In the genomic region with DNA sequence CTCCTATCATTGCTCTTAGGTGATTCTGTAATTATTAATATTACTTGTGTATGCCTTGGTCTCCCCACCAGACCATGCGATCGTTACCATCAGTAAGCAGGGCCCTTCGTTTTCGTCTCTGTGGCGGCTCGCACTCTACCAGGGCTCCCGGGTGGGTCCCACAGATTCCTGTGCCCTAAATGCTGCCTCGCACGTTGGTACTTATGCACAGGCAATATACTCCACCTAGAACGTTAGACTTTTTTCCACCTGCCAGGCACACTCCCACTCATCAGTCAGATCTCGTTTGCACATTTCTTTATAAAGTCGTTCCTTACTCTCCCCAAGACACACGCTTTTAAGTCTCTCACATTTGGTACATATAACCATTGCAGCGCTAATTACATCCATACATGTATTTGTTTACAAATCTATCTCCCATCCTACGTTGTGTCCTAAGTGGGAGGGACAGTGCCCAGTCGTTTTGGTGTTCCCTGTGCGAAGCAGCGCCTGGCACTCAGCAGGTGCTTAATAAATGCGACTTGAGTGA, we compare ENCODE assay signal across 8 cellular contexts. TPM values are rescaled to one million over a fixed set of nuclear protein-coding genes. Genes with fewer than 3 reads are reported as not detected.
DNase-seq lines count a peak whose midpoint lies in the region; ATAC-seq and TF ChIP-seq lines count a peak whose summit lies in the region.

No MANE protein-coding gene starts in this region.

- H3K4me3 ChIP-seq in adipocyte (ENCODE audit: low read length): peak overlapping the region; percentile 100
- H3K4me3 ChIP-seq in liver (ENCODE audit: low read depth in 1 of 3, low read length in 3 of 3): peak overlapping the region; percentile 66 to 99 (median 69)
- peak overlapping the region; percentile 86 for H3K4me3 ChIP-seq in thymus (ENCODE audit: low read length)

- peaks cover 38% of the 10 kb centered on the region for H3K4me1 Mint-ChIP-seq in activated T-cell treated with anti-CD3 and anti-CD28 coated beads, Interleukin-2, amount 50 U/mL, for 4 hours (ENCODE audit: low read depth)

- no peak for ATAC-seq in activated T-cell treated with anti-CD3 and anti-CD28 coated beads, Interleukin-2, amount 50 U/mL, for 4 hours

- H3K27ac ChIP-seq in liver (ENCODE audit: low read depth in 1 of 2, low read length in 2 of 2) (peak overlapping the region in 1 of 2 donors; percentile 57), thymus (ENCODE audit: low read depth) (no peak overlapping the region)

- TF ChIP-seq CTCF in liver (IDR thresholded peaks at IDR 0.05; ENCODE audit: low read depth, low read length, missing input control): no peak

- H3K4me1 ChIP-seq in adipocyte (ENCODE audit: control insufficient read depth, insufficient read depth, low read length) (peaks cover 29% of the 10 kb centered on the region), liver (ENCODE audit: control insufficient read depth in 4 of 4, insufficient read depth in 4 of 4, low read length in 3 of 4) (peaks cover 5 to 16% (median 7%) of the 10 kb centered on the region in 4 donors), thymus (ENCODE audit: control insufficient read depth, insufficient read depth, low read length) (peaks cover 13% of the 10 kb centered on the region)

- no peaks in the 10 kb centered on the region for H3K27me3 Mint-ChIP-seq in activated T-cell treated with anti-CD3 and anti-CD28 coated beads, Interleukin-2, amount 50 U/mL, for 4 hours (ENCODE audit: low read depth)

- peak overlapping the region; percentile 97 for H3K4me3 Mint-ChIP-seq in activated T-cell treated with anti-CD3 and anti-CD28 coated beads, Interleukin-2, amount 50 U/mL, for 4 hours

- no peaks in the 10 kb centered on the region for H3K36me3 ChIP-seq in adipocyte (ENCODE audit: control insufficient read depth, insufficient read depth, low read length, severe bottlenecking)
- no peaks in the 10 kb centered on the region for H3K36me3 ChIP-seq in liver (ENCODE audit: control insufficient read depth in 4 of 4, insufficient read depth in 3 of 4, low read depth in 1 of 4, low read length in 3 of 4)
- H3K36me3 ChIP-seq in thymus (ENCODE audit: control insufficient read depth, insufficient read depth): peaks cover 4% of the 10 kb centered on the region

- H3K36me3 Mint-ChIP-seq in activated T-cell treated with anti-CD3 and anti-CD28 coated beads, Interleukin-2, amount 50 U/mL, for 4 hours (ENCODE audit: insufficient read depth): peaks cover 8% of the 10 kb centered on the region

- DNase-seq in activated T-cell treated with anti-CD3 and anti-CD28 coated beads, Interleukin-2, amount 50 U/mL, for 4 hours: no peak
- DNase-seq in activated T-cell treated with anti-CD3 and anti-CD28 coated beads, Interleukin-2, amount 50 U/mL, for 1 hour: no peak
- DNase-seq in adipocyte (ENCODE audit: low read depth) (no peak), NOMO-1 treated with dmso at 0.1 percent for 144 hours (lab: John Stamatoyannopoulos, UW; ENCODE audit: unreplicated experiment) (no peak), NCI-H526 (lab: John Stamatoyannopoulos, UW) (no peak), glomerular visceral epithelial cell (ENCODE audit: extremely low spot score) (no peak)

- WGBS in liver: 36% methylated on average over 19 of the region's 19 CpGs
- WGBS in thymus: 41% methylated on average over 19 of the region's 19 CpGs

- no peaks in the 10 kb centered on the region for H3K9me3 ChIP-seq in adipocyte (ENCODE audit: control insufficient read depth, low read length)
- no peaks in the 10 kb centered on the region for H3K9me3 ChIP-seq in liver (ENCODE audit: control insufficient read depth in 4 of 4, low read length in 3 of 4)
- no peaks in the 10 kb centered on the region for H3K9me3 ChIP-seq in thymus (ENCODE audit: control insufficient read depth)

- peak overlapping the region; percentile 96 for H3K9ac ChIP-seq in adipocyte (ENCODE audit: low read length)
- peak overlapping the region in 1 of 2 donors; percentile 5 for H3K9ac ChIP-seq in liver (ENCODE audit: low read depth in 1 of 2, low read length in 2 of 2)

- no peak for TF ChIP-seq RAD21 in liver (IDR thresholded peaks at IDR 0.05)

- H3K9me3 Mint-ChIP-seq in activated T-cell treated with anti-CD3 and anti-CD28 coated beads, Interleukin-2, amount 50 U/mL, for 4 hours: no peaks in the 10 kb centered on the region

- H3K27me3 ChIP-seq in adipocyte (replicated peaks; ENCODE audit: control insufficient read depth, insufficient read depth, low read length) (no peaks in the 10 kb centered on the region), liver (ENCODE audit: control insufficient read depth in 4 of 4, insufficient read depth in 4 of 4, low read length in 3 of 4) (no peaks in the 10 kb centered on the region), thymus (ENCODE audit: control insufficient read depth, insufficient read depth) (no peaks in the 10 kb centered on the region)

TF ChIP-seq in liver, 16 proteins besides CTCF, POLR2A, EP300 and RAD21:
- TF ChIP-seq SP1 (IDR thresholded peaks at IDR 0.05): no peak
- TF ChIP-seq, protein P1, sequence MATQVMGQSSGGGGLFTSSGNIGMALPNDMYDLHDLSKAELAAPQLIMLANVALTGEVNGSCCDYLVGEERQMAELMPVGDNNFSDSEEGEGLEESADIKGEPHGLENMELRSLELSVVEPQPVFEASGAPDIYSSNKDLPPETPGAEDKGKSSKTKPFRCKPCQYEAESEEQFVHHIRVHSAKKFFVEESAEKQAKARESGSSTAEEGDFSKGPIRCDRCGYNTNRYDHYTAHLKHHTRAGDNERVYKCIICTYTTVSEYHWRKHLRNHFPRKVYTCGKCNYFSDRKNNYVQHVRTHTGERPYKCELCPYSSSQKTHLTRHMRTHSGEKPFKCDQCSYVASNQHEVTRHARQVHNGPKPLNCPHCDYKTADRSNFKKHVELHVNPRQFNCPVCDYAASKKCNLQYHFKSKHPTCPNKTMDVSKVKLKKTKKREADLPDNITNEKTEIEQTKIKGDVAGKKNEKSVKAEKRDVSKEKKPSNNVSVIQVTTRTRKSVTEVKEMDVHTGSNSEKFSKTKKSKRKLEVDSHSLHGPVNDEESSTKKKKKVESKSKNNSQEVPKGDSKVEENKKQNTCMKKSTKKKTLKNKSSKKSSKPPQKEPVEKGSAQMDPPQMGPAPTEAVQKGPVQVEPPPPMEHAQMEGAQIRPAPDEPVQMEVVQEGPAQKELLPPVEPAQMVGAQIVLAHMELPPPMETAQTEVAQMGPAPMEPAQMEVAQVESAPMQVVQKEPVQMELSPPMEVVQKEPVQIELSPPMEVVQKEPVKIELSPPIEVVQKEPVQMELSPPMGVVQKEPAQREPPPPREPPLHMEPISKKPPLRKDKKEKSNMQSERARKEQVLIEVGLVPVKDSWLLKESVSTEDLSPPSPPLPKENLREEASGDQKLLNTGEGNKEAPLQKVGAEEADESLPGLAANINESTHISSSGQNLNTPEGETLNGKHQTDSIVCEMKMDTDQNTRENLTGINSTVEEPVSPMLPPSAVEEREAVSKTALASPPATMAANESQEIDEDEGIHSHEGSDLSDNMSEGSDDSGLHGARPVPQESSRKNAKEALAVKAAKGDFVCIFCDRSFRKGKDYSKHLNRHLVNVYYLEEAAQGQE (IDR thresholded peaks at IDR 0.05): no peak
TF ChIP-seq in liver: peak in this region for 0.

RNA-seq across cellular contexts. Expression of gene FEZ2, which starts 0.9 kb away (rescaled TPM):
- 1 to 10 TPM; 7.4 to 10.0 (median 8.2) TPM for total RNA-seq in activated T-cell treated with anti-CD3 and anti-CD28 coated beads, Interleukin-2, amount 50 U/mL, for 4 hours
- total RNA-seq in liver: 10 to 100 TPM; 13.8 to 14.5 TPM
- polyA plus RNA-seq in liver (10 to 100 TPM; 11.9 to 16.1 TPM), thymus (28.2 TPM)
